ENCODE assay signal across 11 cellular contexts in genomic region chr15:66931768-66932633, GRCh38.
DNase-seq lines count a peak whose midpoint lies in the region; TF ChIP-seq lines count a peak whose summit lies in the region.
"Had no signal": no experiment of that assay in that cellular context is flagged by ENCODE, and none has a peak within 500 bp of the region (broad histone marks: within the 10 kb centered on the region; RNA-seq: fewer than 3 reads in every experiment).

No MANE protein-coding gene starts in this region.

- H3K9ac ChIP-seq in MM.1S (ENCODE audit: low read length) = no peak overlapping the region

- H3K9me3 Mint-ChIP-seq in endothelial cell (ENCODE audit: unreplicated experiment) = no peaks in the 10 kb centered on the region

- H3K4me1 Mint-ChIP-seq in endothelial cell (ENCODE audit: unreplicated experiment) = peaks cover 30% of the 10 kb centered on the region
- H3K4me1 Mint-ChIP-seq: memory B cell had no signal

- peaks cover 19% of the 10 kb centered on the region for H3K36me3 Mint-ChIP-seq in endothelial cell (ENCODE audit: low read depth, unreplicated experiment)

- peaks cover 4% of the 10 kb centered on the region for H3K9me3 ChIP-seq in neuron (ENCODE audit: low read length)
- no peaks in the 10 kb centered on the region for H3K9me3 ChIP-seq in MM.1S (replicated peaks; ENCODE audit: insufficient read depth, low read length)
- H3K9me3 ChIP-seq: upper lobe of left lung had no signal

- TF ChIP-seq CTCF in endothelial cell (IDR thresholded peaks at IDR 0.05; ENCODE audit: unreplicated experiment) = no peak
- TF ChIP-seq CTCF in MM.1S (IDR thresholded peaks at IDR 0.05; ENCODE audit: low read length) = no peak

- H3K79me2 ChIP-seq in MM.1S (ENCODE audit: low read length) = no peaks in the 10 kb centered on the region

- H3F3A ChIP-seq in MM.1S (ENCODE audit: insufficient read depth, low read length) = no peaks in the 10 kb centered on the region

- H3K27me3 Mint-ChIP-seq in endothelial cell (ENCODE audit: unreplicated experiment) = peaks cover 9% of the 10 kb centered on the region

- H3K27me3 ChIP-seq in neuron (ENCODE audit: insufficient read depth, low read length) = peaks cover 2% of the 10 kb centered on the region
- H3K27me3 ChIP-seq in MM.1S (replicated peaks; ENCODE audit: insufficient read depth, low read length) = no peaks in the 10 kb centered on the region
- H3K27me3 ChIP-seq: upper lobe of left lung had no signal

- H3K4me3 ChIP-seq in neuron (ENCODE audit: low read length) = peak overlapping the region; percentile 32
- H3K4me3 ChIP-seq in MM.1S (ENCODE audit: low read length) = no peak overlapping the region
- H3K4me3 ChIP-seq: upper lobe of left lung had no signal

- H4K20me1 ChIP-seq in MM.1S (ENCODE audit: insufficient read depth, low read length) = no peaks in the 10 kb centered on the region

- no peak overlapping the region for H3K27ac ChIP-seq in MM.1S (ENCODE audit: low read length)

- no peaks in the 10 kb centered on the region for H3K36me3 ChIP-seq in neuron (ENCODE audit: insufficient read depth, low read length)
- no peaks in the 10 kb centered on the region for H3K36me3 ChIP-seq in MM.1S (replicated peaks; ENCODE audit: insufficient read depth, low read length)
- H3K36me3 ChIP-seq: upper lobe of left lung had no signal

- H3K4me3 Mint-ChIP-seq in endothelial cell (ENCODE audit: unreplicated experiment) = peak overlapping the region; percentile 7
- H3K4me3 Mint-ChIP-seq: memory B cell had no signal

- H3K4me1 ChIP-seq in neuron (ENCODE audit: insufficient read depth, low read length) (peaks cover 15% of the 10 kb centered on the region), MM.1S (ENCODE audit: low read length) (no peaks in the 10 kb centered on the region)

- peak overlapping the region; percentile 63 for H3K27ac Mint-ChIP-seq in endothelial cell (ENCODE audit: unreplicated experiment)
- H3K27ac Mint-ChIP-seq: memory B cell had no signal

- peak; percentile 85 for DNase-seq in DMS53 (lab: John Stamatoyannopoulos, UW)
- peak; percentile 69 for DNase-seq in NCI-H82 (lab: John Stamatoyannopoulos, UW)
- DNase-seq in endothelial cell (ENCODE audit: low spot score) = no peak
- DNase-seq in activated CD4-positive, CD25-positive, alpha-beta regulatory T cell (lab: John Stamatoyannopoulos, UW) = no peak
- no peak for DNase-seq in DMS114 treated with DMSO at 0.1 percent for 48 hours (lab: John Stamatoyannopoulos, UW; ENCODE audit: unreplicated experiment)
- no peak for DNase-seq in HEK293T (ENCODE audit: extremely low spot score)
- no peak for DNase-seq in MM.1S
- DNase-seq: Karpas-422 had no signal

- CTCF ChIA-PET in HEK293T (lab: Yijun Ruan, JAX) = interaction anchor here (1.2 to 1.5 kb wide), 2 partner anchors 10 to 12 kb away, joined by 3 to 4 read pairs; no protein-coding TSS in a partner anchor

- no peaks in the 10 kb centered on the region for H3K9me2 ChIP-seq in MM.1S (replicated peaks; ENCODE audit: insufficient read depth, low read length)

- H2AFZ ChIP-seq in neuron (ENCODE audit: low read depth, low read length) (peak overlapping the region; percentile 36), MM.1S (ENCODE audit: low read length) (no peak overlapping the region)

- POLR2A ChIA-PET in HEK293T (lab: Yijun Ruan, JAX) = interaction anchor here (1.0 kb wide), 1 partner anchor 9 kb away, joined by 4 read pairs; no protein-coding TSS in a partner anchor

- no peak overlapping the region for H3K4me2 ChIP-seq in MM.1S (ENCODE audit: low read depth, low read length)

TF ChIP-seq in HEK293T, 16 proteins besides CTCF, POLR2A, EP300 and RAD21:
- TF ChIP-seq L3MBTL2 (conservative IDR thresholded peaks at IDR 0.05) = no peak
- TF ChIP-seq FOXA1 (IDR thresholded peaks at IDR 0.05) = no peak
- no peak for TF ChIP-seq HDGF (IDR thresholded peaks at IDR 0.05; ENCODE audit: borderline replicate concordance)
- no peak for TF ChIP-seq ZNF384 (IDR thresholded peaks at IDR 0.05)
- TF ChIP-seq, protein P1, sequence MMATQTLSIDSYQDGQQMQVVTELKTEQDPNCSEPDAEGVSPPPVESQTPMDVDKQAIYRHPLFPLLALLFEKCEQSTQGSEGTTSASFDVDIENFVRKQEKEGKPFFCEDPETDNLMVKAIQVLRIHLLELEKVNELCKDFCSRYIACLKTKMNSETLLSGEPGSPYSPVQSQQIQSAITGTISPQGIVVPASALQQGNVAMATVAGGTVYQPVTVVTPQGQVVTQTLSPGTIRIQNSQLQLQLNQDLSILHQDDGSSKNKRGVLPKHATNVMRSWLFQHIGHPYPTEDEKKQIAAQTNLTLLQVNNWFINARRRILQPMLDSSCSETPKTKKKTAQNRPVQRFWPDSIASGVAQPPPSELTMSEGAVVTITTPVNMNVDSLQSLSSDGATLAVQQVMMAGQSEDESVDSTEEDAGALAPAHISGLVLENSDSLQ (IDR thresholded peaks at IDR 0.05) = no peak
- no peak for TF ChIP-seq SUZ12 (IDR thresholded peaks at IDR 0.05)
- TF ChIP-seq FOXK2 (IDR thresholded peaks at IDR 0.05) = no peak
- TF ChIP-seq SP1 (IDR thresholded peaks at IDR 0.05) = no peak
- no peak for TF ChIP-seq NFRKB (IDR thresholded peaks at IDR 0.05)
- no peak for TF ChIP-seq LEF1 (IDR thresholded peaks at IDR 0.05; ENCODE audit: borderline replicate concordance)
- no peak for TF ChIP-seq BHLHE40 (IDR thresholded peaks at IDR 0.05; ENCODE audit: borderline replicate concordance)
- TF ChIP-seq ARNT (IDR thresholded peaks at IDR 0.05) = no peak
- no peak for TF ChIP-seq FOXM1 (IDR thresholded peaks at IDR 0.05; ENCODE audit: borderline replicate concordance)

Comparison
In these comparisons a context has a peak if more than half of its experiments do, and no peak if none do; other contexts are left out.
1. DNase-seq: peak in DMS53 (single experiment) and NCI-H82 (single experiment); none in endothelial cell (single experiment), activated CD4-positive, CD25-positive, alpha-beta regulatory T cell (0 of 4), DMS114 treated with DMSO at 0.1 percent for 48 hours (single experiment), HEK293T (single experiment) and MM.1S (single experiment).